In genomic region chr5:83076742-83077661, GRCh38 we compare ENCODE assay signal across 8 cellular contexts. TPM values are rescaled to one million over a fixed set of nuclear protein-coding genes. Genes with fewer than 3 reads are reported as not detected.
DNase-seq lines count a peak whose midpoint lies in the region; ATAC-seq and TF ChIP-seq lines count a peak whose summit lies in the region.

Gene TMEM167A, minus strand, starts transcription at chr5:83077394. Its CDS starts 71 bp downstream, at chr5:83077323.
Gene XRCC4, plus strand, starts transcription at chr5:83077547. Its CDS starts 27,373 bp downstream, at chr5:83104920.

- H3K9ac ChIP-seq in liver (ENCODE audit: low read depth in 1 of 2, low read length in 2 of 2) = peak within 1 kb of the TSS; percentile 91 to 93

- H3K27me3 ChIP-seq in liver (ENCODE audit: control insufficient read depth in 4 of 4, insufficient read depth in 4 of 4, low read length in 3 of 4) = no peaks in the 10 kb centered on the region

- CTCF ChIA-PET in activated CD4-positive, alpha-beta memory T cell treated with anti-CD3 and anti-CD28 coated beads for 36 hours (lab: Charles Lee) = interaction anchor here (1.1 kb wide), 1 partner anchor 764 kb away, joined by 3 read pairs; no protein-coding TSS in a partner anchor

- peak; percentile 99 for DNase-seq in CD1c-positive myeloid dendritic cell (ENCODE audit: extremely low spot score)
- DNase-seq in NCI-H82 treated with DMSO at 0.1 percent for 48 hours (lab: John Stamatoyannopoulos, UW; ENCODE audit: unreplicated experiment) = peak; percentile 90
- DNase-seq in activated CD4-positive, alpha-beta memory T cell treated with anti-CD3 and anti-CD28 coated beads for 36 hours = peak; percentile 96
- peak; percentile 96 to 99 for DNase-seq in dermis microvascular lymphatic vessel endothelial cell (ENCODE audit: low read depth in 2 of 2)
- peak; percentile 96 for DNase-seq in stimulated activated CD4-positive, alpha-beta T cell treated with anti-CD3 and anti-CD28 coated beads, Interleukin-4, amount 100 ng/mL, for 24 hours

- peaks cover 3 to 22% (median 13%) of the 10 kb centered on the region in 4 donors for H3K4me1 ChIP-seq in liver (ENCODE audit: control insufficient read depth in 4 of 4, insufficient read depth in 4 of 4, low read length in 3 of 4)

- TF ChIP-seq RAD21 in liver (IDR thresholded peaks at IDR 0.05) = peak; percentile 43 to 52

- peak within 1 kb of the TSS; percentile 99 for H3K4me3 Mint-ChIP-seq in activated CD4-positive, alpha-beta memory T cell treated with anti-CD3 and anti-CD28 coated beads for 36 hours

- POLR2A ChIA-PET in activated CD4-positive, alpha-beta memory T cell treated with anti-CD3 and anti-CD28 coated beads for 36 hours (lab: Charles Lee) = interaction anchor here (1.3 to 1.4 kb wide), 2 partner anchors 10 to 799 kb away, joined by 4 read pairs; partner anchors contain the start of gene RPS23

- no peaks in the 10 kb centered on the region for H3K9me3 ChIP-seq in liver (ENCODE audit: control insufficient read depth in 4 of 4, low read length in 3 of 4)

- under 1% methylated on average over 44 of the region's 44 CpGs for WGBS in liver

- H3K4me1 Mint-ChIP-seq in activated CD4-positive, alpha-beta memory T cell treated with anti-CD3 and anti-CD28 coated beads for 36 hours (ENCODE audit: low read depth) = peaks cover 50% of the 10 kb centered on the region

- no peak for TF ChIP-seq CTCF in liver (IDR thresholded peaks at IDR 0.05; ENCODE audit: low read depth, low read length, missing input control)

- intact Hi-C loops in activated CD4-positive, alpha-beta memory T cell treated with anti-CD3 and anti-CD28 coated beads for 36 hours (cut with micrococcal nuclease) = loop anchor here (1.0 to 10.0 kb wide), 6 partner anchors 108 to 799 kb away; partner anchors contain the start of genes RPS23 and VCAN

- H3K27ac ChIP-seq in liver (ENCODE audit: low read depth in 1 of 2, low read length in 2 of 2) = peak within 1 kb of the TSS; percentile 82 to 87

- no peaks in the 10 kb centered on the region for H3K36me3 ChIP-seq in liver (ENCODE audit: control insufficient read depth in 4 of 4, insufficient read depth in 3 of 4, low read depth in 1 of 4, low read length in 3 of 4)

- no peaks in the 10 kb centered on the region for H3K27me3 Mint-ChIP-seq in activated CD4-positive, alpha-beta memory T cell treated with anti-CD3 and anti-CD28 coated beads for 36 hours

- ATAC-seq in GM19438 (IDR thresholded peaks at IDR 0.05; ENCODE audit: low read depth, unreplicated experiment) (peak; percentile 96), HG03575 (IDR thresholded peaks at IDR 0.05; ENCODE audit: extremely low read depth, insufficient number of reproducible peaks, low FRiP score, unreplicated experiment) (peak; percentile 93)

- H3K4me3 ChIP-seq in liver (ENCODE audit: low read depth in 1 of 3, low read length in 3 of 3) = peak within 1 kb of the TSS; percentile 91 to 98 (median 95)

- H3K9me3 Mint-ChIP-seq in activated CD4-positive, alpha-beta memory T cell treated with anti-CD3 and anti-CD28 coated beads for 36 hours = no peaks in the 10 kb centered on the region

- H3K36me3 Mint-ChIP-seq in activated CD4-positive, alpha-beta memory T cell treated with anti-CD3 and anti-CD28 coated beads for 36 hours = peaks cover 17% of the 10 kb centered on the region

- H3K27ac Mint-ChIP-seq in activated CD4-positive, alpha-beta memory T cell treated with anti-CD3 and anti-CD28 coated beads for 36 hours = peak within 1 kb of the TSS; percentile 98

TF ChIP-seq in liver, 16 proteins besides CTCF, POLR2A, EP300 and RAD21:
- peak; percentile 98 for TF ChIP-seq TAF1 (conservative IDR thresholded peaks at IDR 0.05)
- no peak for TF ChIP-seq FOXA1 (IDR thresholded peaks at IDR 0.05)
- peak; percentile 74 for TF ChIP-seq SP1 (IDR thresholded peaks at IDR 0.05)
- peak in 1 of 2 donors; percentile 60 for TF ChIP-seq HNF4A (conservative IDR thresholded peaks at IDR 0.05)
- TF ChIP-seq NR2F2 (IDR thresholded peaks at IDR 0.05) = peak; percentile 76
- peak; percentile 11 for TF ChIP-seq ZBTB33 (IDR thresholded peaks at IDR 0.05)
- peak; percentile 69 for TF ChIP-seq MAX (IDR thresholded peaks at IDR 0.05)
- TF ChIP-seq EGR1 (IDR thresholded peaks at IDR 0.05; ENCODE audit: low read depth in 2 of 2) = peak in 1 of 2 donors; percentile 81
- TF ChIP-seq YY1 (IDR thresholded peaks at IDR 0.05) = peak; percentile 80
- TF ChIP-seq JUND (IDR thresholded peaks at IDR 0.05) = peak; percentile 8 to 62
- peak; percentile 28 for TF ChIP-seq ATF3 (IDR thresholded peaks at IDR 0.05)
- TF ChIP-seq HNF4G (IDR thresholded peaks at IDR 0.05) = peak; percentile 40
- TF ChIP-seq RXRA (IDR thresholded peaks at IDR 0.05) = peak; percentile 42 to 44
- TF ChIP-seq REST (IDR thresholded peaks at IDR 0.05) = peak; percentile 93
- TF ChIP-seq FOXA2 (IDR thresholded peaks at IDR 0.05) = no peak
- TF ChIP-seq GABPA (IDR thresholded peaks at IDR 0.05 in 1 of 2, conservative IDR thresholded peaks at IDR 0.05 in 1 of 2) = peak; percentile 97 to 99

RNA-seq across cellular contexts. Expression of gene TMEM167A, which starts in this region (rescaled TPM):
- total RNA-seq in activated CD4-positive, alpha-beta memory T cell treated with anti-CD3 and anti-CD28 coated beads for 36 hours = 10 to 100 TPM; 73.6 to 78.6 TPM
- total RNA-seq in dermis microvascular lymphatic vessel endothelial cell (37.2 and 43.7 TPM in 2 replicates), liver (10 to 100 TPM; 31.8 to 42.4 TPM)
- 10 to 100 TPM; 27.0 to 55.2 TPM for polyA plus RNA-seq in liver

RNA-seq across cellular contexts. Expression of gene XRCC4, which starts in this region (rescaled TPM):
- total RNA-seq in activated CD4-positive, alpha-beta memory T cell treated with anti-CD3 and anti-CD28 coated beads for 36 hours = 10 to 100 TPM; 14.0 to 15.2 TPM
- 2.9 and 4.5 TPM in 2 replicates for total RNA-seq in dermis microvascular lymphatic vessel endothelial cell
- 1 to 10 TPM; 3.3 to 4.9 TPM for total RNA-seq in liver
- polyA plus RNA-seq in liver = 1 to 10 TPM; 2.3 to 2.6 TPM

Comparison
In these comparisons a context has a peak if more than half of its experiments do, and no peak if none do; other contexts are left out.
1. Peak in every context shown above with its lines: DNase-seq, ATAC-seq, H3K4me3 ChIP-seq and H3K27ac ChIP-seq.